In the genomic region with DNA sequence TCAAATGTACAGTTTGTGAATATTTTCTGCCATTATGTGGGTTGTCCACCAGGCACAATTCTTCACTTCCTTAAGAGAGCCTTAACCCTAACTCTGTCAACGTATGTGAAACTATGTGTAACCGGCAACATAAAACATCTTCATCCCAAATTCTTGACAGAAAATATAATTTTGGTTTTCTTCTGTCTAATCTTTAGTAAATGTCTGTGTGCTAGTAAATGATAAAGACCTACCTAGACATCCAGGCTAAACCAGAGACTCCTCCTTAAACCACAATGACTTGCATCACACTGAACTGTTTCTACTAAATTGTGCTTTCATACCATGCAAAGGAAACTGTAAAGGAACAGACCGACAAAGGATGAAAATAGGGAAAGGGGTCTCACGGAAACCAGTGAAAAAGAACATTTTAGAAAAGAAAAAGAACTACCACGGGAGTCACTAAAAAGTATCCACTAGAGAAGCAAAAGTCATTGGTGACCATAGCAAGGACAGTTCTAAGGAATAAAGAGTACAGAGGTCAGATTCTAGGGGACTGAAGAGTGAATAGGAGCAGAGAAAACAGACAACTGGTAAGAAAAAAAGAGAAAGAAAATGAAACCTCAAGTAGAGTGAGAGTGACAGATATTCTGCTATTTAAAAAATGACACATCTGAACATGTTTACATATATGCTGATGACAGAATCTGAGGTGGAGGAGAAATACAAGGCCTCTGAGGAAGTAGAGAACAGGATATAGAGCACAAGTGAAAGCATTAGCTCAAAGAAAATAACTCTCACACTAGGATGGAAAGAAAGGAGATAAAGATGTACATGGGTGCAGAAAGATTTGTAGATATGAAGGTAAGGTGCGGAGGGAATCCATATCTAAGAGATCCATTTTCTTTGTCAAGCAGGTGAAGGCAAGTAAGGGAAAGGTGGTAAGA, we compare ENCODE assay signal across 1 cellular context.
TF ChIP-seq lines count a peak whose summit lies in the region.

No MANE protein-coding gene starts in this region.

TF ChIP-seq in K562, 482 proteins besides CTCF, POLR2A, EP300 and RAD21 (continued from another document and continues in another):
- TF ChIP-seq UBTF (IDR thresholded peaks at IDR 0.05; ENCODE audit: borderline replicate concordance in 1 of 2, low read depth in 2 of 2, low read length in 2 of 2) (no peak), CHCHD3 (CRISPR knock-in tag; IDR thresholded peaks at IDR 0.05) (no peak), ZNF311 (CRISPR knock-in tag; IDR thresholded peaks at IDR 0.05) (0 out of 2 replicates have a peak, but pooled peaks have one; percentile 64), CTBP1 (IDR thresholded peaks at IDR 0.05; ENCODE audit: borderline replicate concordance) (peak; percentile 66), NUFIP1 (IDR thresholded peaks at IDR 0.05; ENCODE audit: partially characterized antibody) (no peak), SMAD1 (IDR thresholded peaks at IDR 0.05; ENCODE audit: low read depth, low read length, partially characterized antibody) (no peak), ZNF165 (CRISPR knock-in tag; IDR thresholded peaks at IDR 0.05; ENCODE audit: borderline replicate concordance) (no peak), CBX2 (IDR thresholded peaks at IDR 0.05; ENCODE audit: insufficient read depth, low read length, poor library complexity, severe bottlenecking) (no peak), RBM39 (optimal IDR thresholded peaks at IDR 0.05; ENCODE audit: low read depth, low read length) (no peak), ZNF12 (CRISPR knock-in tag; IDR thresholded peaks at IDR 0.05) (no peak), SAFB2 (IDR thresholded peaks at IDR 0.05; ENCODE audit: borderline replicate concordance, low read depth, low read length, severe bottlenecking) (no peak), NR0B1 (IDR thresholded peaks at IDR 0.05; ENCODE audit: partially characterized antibody) (no peak), MXI1 (IDR thresholded peaks at IDR 0.05; ENCODE audit: low read depth, low read length) (0 out of 2 replicates have a peak, but pooled peaks have one; percentile 58), WHSC1 (IDR thresholded peaks at IDR 0.05; ENCODE audit: low read length) (no peak), STAG1 (CRISPR knock-in tag; IDR thresholded peaks at IDR 0.05; ENCODE audit: borderline replicate concordance) (no peak), SP2 (IDR thresholded peaks at IDR 0.05; ENCODE audit: extremely low read depth, low read depth, low read length, poor library complexity, severe bottlenecking) (no peak), BCOR (IDR thresholded peaks at IDR 0.05) (peak; percentile 57; the same call in 1 of the 2 replicates), ZBTB43 (CRISPR knock-in tag; IDR thresholded peaks at IDR 0.05) (no peak), NR4A1 (CRISPR knock-in tag; IDR thresholded peaks at IDR 0.05) (no peak), NR4A1 (tag; IDR thresholded peaks at IDR 0.05) (no peak), HDAC8 (tag; IDR thresholded peaks at IDR 0.05) (no peak), TCF7 (IDR thresholded peaks at IDR 0.05; ENCODE audit: borderline replicate concordance) (no peak), ZNF76 (CRISPR knock-in tag; IDR thresholded peaks at IDR 0.05; ENCODE audit: borderline replicate concordance) (no peak), ZBTB11 (CRISPR knock-in tag; IDR thresholded peaks at IDR 0.05) (no peak), ILF3 (IDR thresholded peaks at IDR 0.05; ENCODE audit: borderline replicate concordance) (peak; percentile 74; the same call in 1 of the 2 replicates), NBN (IDR thresholded peaks at IDR 0.05; ENCODE audit: low read depth) (no peak; the same call in 1 of the 2 replicates), CREM (IDR thresholded peaks at IDR 0.05; ENCODE audit: low read depth) (peak; percentile 60; the same call in 1 of the 2 replicates), ZNF717 (CRISPR knock-in tag; IDR thresholded peaks at IDR 0.05) (no peak), ARID3A (IDR thresholded peaks at IDR 0.05; ENCODE audit: borderline replicate concordance, low read depth, low read length) (peak; percentile 90), GABPB1 (CRISPR knock-in tag; IDR thresholded peaks at IDR 0.05) (no peak), ZNF551 (CRISPR knock-in tag; IDR thresholded peaks at IDR 0.05) (no peak), U2AF1 (optimal IDR thresholded peaks at IDR 0.05; ENCODE audit: low read depth, low read length) (no peak), ZNF436 (CRISPR knock-in tag; IDR thresholded peaks at IDR 0.05) (no peak), E4F1 (CRISPR knock-in tag; IDR thresholded peaks at IDR 0.05; ENCODE audit: borderline replicate concordance) (no peak), ZNF384 (IDR thresholded peaks at IDR 0.05; ENCODE audit: low read depth, low read length) (no peak), HNRNPL (IDR thresholded peaks at IDR 0.05; ENCODE audit: low read depth, low read length) (no peak)
- TF ChIP-seq, protein P1, sequence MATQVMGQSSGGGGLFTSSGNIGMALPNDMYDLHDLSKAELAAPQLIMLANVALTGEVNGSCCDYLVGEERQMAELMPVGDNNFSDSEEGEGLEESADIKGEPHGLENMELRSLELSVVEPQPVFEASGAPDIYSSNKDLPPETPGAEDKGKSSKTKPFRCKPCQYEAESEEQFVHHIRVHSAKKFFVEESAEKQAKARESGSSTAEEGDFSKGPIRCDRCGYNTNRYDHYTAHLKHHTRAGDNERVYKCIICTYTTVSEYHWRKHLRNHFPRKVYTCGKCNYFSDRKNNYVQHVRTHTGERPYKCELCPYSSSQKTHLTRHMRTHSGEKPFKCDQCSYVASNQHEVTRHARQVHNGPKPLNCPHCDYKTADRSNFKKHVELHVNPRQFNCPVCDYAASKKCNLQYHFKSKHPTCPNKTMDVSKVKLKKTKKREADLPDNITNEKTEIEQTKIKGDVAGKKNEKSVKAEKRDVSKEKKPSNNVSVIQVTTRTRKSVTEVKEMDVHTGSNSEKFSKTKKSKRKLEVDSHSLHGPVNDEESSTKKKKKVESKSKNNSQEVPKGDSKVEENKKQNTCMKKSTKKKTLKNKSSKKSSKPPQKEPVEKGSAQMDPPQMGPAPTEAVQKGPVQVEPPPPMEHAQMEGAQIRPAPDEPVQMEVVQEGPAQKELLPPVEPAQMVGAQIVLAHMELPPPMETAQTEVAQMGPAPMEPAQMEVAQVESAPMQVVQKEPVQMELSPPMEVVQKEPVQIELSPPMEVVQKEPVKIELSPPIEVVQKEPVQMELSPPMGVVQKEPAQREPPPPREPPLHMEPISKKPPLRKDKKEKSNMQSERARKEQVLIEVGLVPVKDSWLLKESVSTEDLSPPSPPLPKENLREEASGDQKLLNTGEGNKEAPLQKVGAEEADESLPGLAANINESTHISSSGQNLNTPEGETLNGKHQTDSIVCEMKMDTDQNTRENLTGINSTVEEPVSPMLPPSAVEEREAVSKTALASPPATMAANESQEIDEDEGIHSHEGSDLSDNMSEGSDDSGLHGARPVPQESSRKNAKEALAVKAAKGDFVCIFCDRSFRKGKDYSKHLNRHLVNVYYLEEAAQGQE (CRISPR knock-in tag; IDR thresholded peaks at IDR 0.05; ENCODE audit: low read depth): no peak
